Comparison of ENCODE assay signal across 8 cellular contexts in genomic region chr6:80004199-80005072, GRCh38.
A peak's percentile ranks its signal among the peaks of the same experiment; 100 is the strongest.
DNase-seq lines count a peak whose midpoint lies in the region; ATAC-seq lines count a peak whose summit lies in the region.

Gene TTK (plus strand): TSS chr6:80004649. CDS start chr6:80005844, 1,195 bp downstream.

- H3K27me3 Mint-ChIP-seq in central memory CD8-positive, alpha-beta T cell = no peaks in the 10 kb centered on the region

- peaks cover 14% of the 10 kb centered on the region for H3K4me1 Mint-ChIP-seq in central memory CD8-positive, alpha-beta T cell

- ATAC-seq in GM19023 (IDR thresholded peaks at IDR 0.05; ENCODE audit: unreplicated experiment) = peak; percentile 100
- peak; percentile 100 for ATAC-seq in HG03280 (IDR thresholded peaks at IDR 0.05; ENCODE audit: unreplicated experiment)
- peak; percentile 97 for ATAC-seq in central memory CD8-positive, alpha-beta T cell (replicated peaks; ENCODE audit: extremely low read depth, poor library complexity, severe bottlenecking)

- peak; percentile 97 for DNase-seq in AG08395 (ENCODE audit: low spot score)
- peak; percentile 94 for DNase-seq in NCI-H345 treated with DMSO at 0.1 percent for 48 hours (lab: John Stamatoyannopoulos, UW; ENCODE audit: unreplicated experiment)
- DNase-seq in activated CD4-positive, CD25-positive, alpha-beta regulatory T cell (lab: John Stamatoyannopoulos, UW) = peak; percentile 73 to 83 (median 77)
- DNase-seq in central memory CD8-positive, alpha-beta T cell (ENCODE audit: low spot score in 2 of 2) = peak; percentile 84 to 90
- peak; percentile 95 for DNase-seq in iris pigment epithelial cell (ENCODE audit: low read depth)
- peak; percentile 79 to 81 for DNase-seq in stimulated activated CD4-positive, alpha-beta T cell treated with anti-CD3 and anti-CD28 coated beads, Interleukin-12 subunit alpha, Interleukin-12 subunit beta, amount 100 ng/mL, for 24 hours (ENCODE audit: low read depth in 2 of 2)

- peaks cover 7% of the 10 kb centered on the region for H3K36me3 Mint-ChIP-seq in central memory CD8-positive, alpha-beta T cell (ENCODE audit: insufficient read depth)

- H3K27ac Mint-ChIP-seq in central memory CD8-positive, alpha-beta T cell (ENCODE audit: low read depth) = peak within 1 kb of the TSS; percentile 98

- no peaks in the 10 kb centered on the region for H3K9me3 Mint-ChIP-seq in central memory CD8-positive, alpha-beta T cell

- peak within 1 kb of the TSS; percentile 91 for H3K4me3 Mint-ChIP-seq in central memory CD8-positive, alpha-beta T cell

Comparison
In these comparisons a context has a peak if more than half of its experiments do, and no peak if none do; other contexts are left out.
1. Peak in every context shown above with its lines: DNase-seq and ATAC-seq.